In the genomic region with DNA sequence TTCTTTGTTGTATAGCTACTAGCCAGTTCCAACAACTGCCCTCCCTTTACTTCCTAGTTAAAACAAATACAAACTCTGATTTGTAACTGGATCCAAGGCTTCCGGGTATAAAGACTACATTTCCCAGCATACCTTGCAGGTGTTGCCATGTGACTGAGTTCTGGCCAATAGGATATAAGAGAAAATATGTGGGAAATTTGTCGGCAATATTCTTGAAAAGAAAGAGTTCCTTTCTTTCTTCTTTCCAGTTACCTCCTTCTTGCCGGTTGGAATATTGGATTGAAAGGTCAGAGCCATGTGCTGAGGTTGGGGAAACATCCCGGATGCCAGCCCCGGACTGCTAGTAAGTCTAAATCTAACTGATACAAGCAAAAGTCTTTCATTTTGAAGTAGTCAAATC, we compare ENCODE assay signal across 1 cellular context.
TF ChIP-seq lines count a peak whose summit lies in the region.

No MANE protein-coding gene starts in this region.

TF ChIP-seq in K562, 482 proteins besides CTCF, POLR2A, EP300 and RAD21 (continued from another document):
- TF ChIP-seq, protein P1, sequence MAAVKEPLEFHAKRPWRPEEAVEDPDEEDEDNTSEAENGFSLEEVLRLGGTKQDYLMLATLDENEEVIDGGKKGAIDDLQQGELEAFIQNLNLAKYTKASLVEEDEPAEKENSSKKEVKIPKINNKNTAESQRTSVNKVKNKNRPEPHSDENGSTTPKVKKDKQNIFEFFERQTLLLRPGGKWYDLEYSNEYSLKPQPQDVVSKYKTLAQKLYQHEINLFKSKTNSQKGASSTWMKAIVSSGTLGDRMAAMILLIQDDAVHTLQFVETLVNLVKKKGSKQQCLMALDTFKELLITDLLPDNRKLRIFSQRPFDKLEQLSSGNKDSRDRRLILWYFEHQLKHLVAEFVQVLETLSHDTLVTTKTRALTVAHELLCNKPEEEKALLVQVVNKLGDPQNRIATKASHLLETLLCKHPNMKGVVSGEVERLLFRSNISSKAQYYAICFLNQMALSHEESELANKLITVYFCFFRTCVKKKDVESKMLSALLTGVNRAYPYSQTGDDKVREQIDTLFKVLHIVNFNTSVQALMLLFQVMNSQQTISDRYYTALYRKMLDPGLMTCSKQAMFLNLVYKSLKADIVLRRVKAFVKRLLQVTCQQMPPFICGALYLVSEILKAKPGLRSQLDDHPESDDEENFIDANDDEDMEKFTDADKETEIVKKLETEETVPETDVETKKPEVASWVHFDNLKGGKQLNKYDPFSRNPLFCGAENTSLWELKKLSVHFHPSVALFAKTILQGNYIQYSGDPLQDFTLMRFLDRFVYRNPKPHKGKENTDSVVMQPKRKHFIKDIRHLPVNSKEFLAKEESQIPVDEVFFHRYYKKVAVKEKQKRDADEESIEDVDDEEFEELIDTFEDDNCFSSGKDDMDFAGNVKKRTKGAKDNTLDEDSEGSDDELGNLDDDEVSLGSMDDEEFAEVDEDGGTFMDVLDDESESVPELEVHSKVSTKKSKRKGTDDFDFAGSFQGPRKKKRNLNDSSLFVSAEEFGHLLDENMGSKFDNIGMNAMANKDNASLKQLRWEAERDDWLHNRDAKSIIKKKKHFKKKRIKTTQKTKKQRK (IDR thresholded peaks at IDR 0.05; ENCODE audit: borderline replicate concordance, low read depth, low read length), result no peak
- TF ChIP-seq RBM25 (IDR thresholded peaks at IDR 0.05; ENCODE audit: low read depth, low read length, severe bottlenecking) (peak; percentile 93), ZNF143 (CRISPR knock-in tag; IDR thresholded peaks at IDR 0.05) (peak; percentile 91), BDP1 (IDR thresholded peaks at IDR 0.05; ENCODE audit: insufficient read depth, insufficient read length) (no peak), ZFP30 (CRISPR knock-in tag; IDR thresholded peaks at IDR 0.05; ENCODE audit: borderline replicate concordance) (no peak), SIX5 (IDR thresholded peaks at IDR 0.05; ENCODE audit: borderline replicate concordance in 1 of 2, insufficient read depth in 1 of 2, low read depth in 1 of 2, low read length in 2 of 2) (peak; percentile 83 to 94), TAL1 (IDR thresholded peaks at IDR 0.05) (no peak), HDAC2 (IDR thresholded peaks at IDR 0.05) (no peak), RAD51 (IDR thresholded peaks at IDR 0.05; ENCODE audit: borderline replicate concordance, low read depth) (peak; percentile 95), ELF2 (CRISPR knock-in tag; IDR thresholded peaks at IDR 0.05) (peak; percentile 90), CREM (IDR thresholded peaks at IDR 0.05; ENCODE audit: low read depth) (peak; percentile 21; the same call in 1 of the 2 replicates), FOS (IDR thresholded peaks at IDR 0.05; ENCODE audit: extremely low read depth, insufficient read length) (peak; percentile 86), FOXJ3 (CRISPR knock-in tag; IDR thresholded peaks at IDR 0.05) (no peak), ZNF75A (CRISPR knock-in tag; IDR thresholded peaks at IDR 0.05) (peak; percentile 30; the same call in 1 of the 2 replicates), RFX1 (IDR thresholded peaks at IDR 0.05) (peak; percentile 20; the same call in 1 of the 2 replicates), HCFC1 (IDR thresholded peaks at IDR 0.05; ENCODE audit: low read depth, low read length) (peak; percentile 95), ZNF699 (CRISPR knock-in tag; IDR thresholded peaks at IDR 0.05; ENCODE audit: insufficient replicate concordance) (no peak), SRSF3 (IDR thresholded peaks at IDR 0.05; ENCODE audit: insufficient read depth, low read length) (no peak), FOXK1 (CRISPR knock-in tag; IDR thresholded peaks at IDR 0.05; ENCODE audit: borderline replicate concordance) (no peak), RBM15 (IDR thresholded peaks at IDR 0.05; ENCODE audit: insufficient read depth, low read length) (no peak), PCBP2 (IDR thresholded peaks at IDR 0.05; ENCODE audit: low read depth, low read length, poor library complexity, severe bottlenecking) (no peak), NFYB (IDR thresholded peaks at IDR 0.05; ENCODE audit: extremely low read depth, insufficient read length) (peak; percentile 98), TBP (optimal IDR thresholded peaks at IDR 0.05; ENCODE audit: low read depth, low read length) (peak; percentile 26), ELF1 (tag; IDR thresholded peaks at IDR 0.05) (peak; percentile 99), TEAD1 (CRISPR knock-in tag; IDR thresholded peaks at IDR 0.05) (0 out of 4 replicates have a peak, but pooled peaks of 1 of the 2 experiments have one; percentile 25), SNIP1 (IDR thresholded peaks at IDR 0.05; ENCODE audit: low read depth) (no peak), MBD2 (IDR thresholded peaks at IDR 0.05; ENCODE audit: borderline replicate concordance, low read depth) (peak; percentile 78)
- TF ChIP-seq, protein P2, sequence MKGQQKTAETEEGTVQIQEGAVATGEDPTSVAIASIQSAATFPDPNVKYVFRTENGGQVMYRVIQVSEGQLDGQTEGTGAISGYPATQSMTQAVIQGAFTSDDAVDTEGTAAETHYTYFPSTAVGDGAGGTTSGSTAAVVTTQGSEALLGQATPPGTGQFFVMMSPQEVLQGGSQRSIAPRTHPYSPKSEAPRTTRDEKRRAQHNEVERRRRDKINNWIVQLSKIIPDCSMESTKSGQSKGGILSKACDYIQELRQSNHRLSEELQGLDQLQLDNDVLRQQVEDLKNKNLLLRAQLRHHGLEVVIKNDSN (CRISPR knock-in tag; IDR thresholded peaks at IDR 0.05), result peak; percentile 94
- TF ChIP-seq, protein P3, sequence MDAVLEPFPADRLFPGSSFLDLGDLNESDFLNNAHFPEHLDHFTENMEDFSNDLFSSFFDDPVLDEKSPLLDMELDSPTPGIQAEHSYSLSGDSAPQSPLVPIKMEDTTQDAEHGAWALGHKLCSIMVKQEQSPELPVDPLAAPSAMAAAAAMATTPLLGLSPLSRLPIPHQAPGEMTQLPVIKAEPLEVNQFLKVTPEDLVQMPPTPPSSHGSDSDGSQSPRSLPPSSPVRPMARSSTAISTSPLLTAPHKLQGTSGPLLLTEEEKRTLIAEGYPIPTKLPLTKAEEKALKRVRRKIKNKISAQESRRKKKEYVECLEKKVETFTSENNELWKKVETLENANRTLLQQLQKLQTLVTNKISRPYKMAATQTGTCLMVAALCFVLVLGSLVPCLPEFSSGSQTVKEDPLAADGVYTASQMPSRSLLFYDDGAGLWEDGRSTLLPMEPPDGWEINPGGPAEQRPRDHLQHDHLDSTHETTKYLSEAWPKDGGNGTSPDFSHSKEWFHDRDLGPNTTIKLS (IDR thresholded peaks at IDR 0.05; ENCODE audit: borderline replicate concordance, low read depth), result peak; percentile 45; the same call in 1 of the 2 replicates
- TF ChIP-seq, protein P4, sequence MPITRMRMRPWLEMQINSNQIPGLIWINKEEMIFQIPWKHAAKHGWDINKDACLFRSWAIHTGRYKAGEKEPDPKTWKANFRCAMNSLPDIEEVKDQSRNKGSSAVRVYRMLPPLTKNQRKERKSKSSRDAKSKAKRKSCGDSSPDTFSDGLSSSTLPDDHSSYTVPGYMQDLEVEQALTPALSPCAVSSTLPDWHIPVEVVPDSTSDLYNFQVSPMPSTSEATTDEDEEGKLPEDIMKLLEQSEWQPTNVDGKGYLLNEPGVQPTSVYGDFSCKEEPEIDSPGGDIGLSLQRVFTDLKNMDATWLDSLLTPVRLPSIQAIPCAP (CRISPR knock-in tag; IDR thresholded peaks at IDR 0.05; ENCODE audit: borderline replicate concordance), result no peak
- TF ChIP-seq, protein P5, sequence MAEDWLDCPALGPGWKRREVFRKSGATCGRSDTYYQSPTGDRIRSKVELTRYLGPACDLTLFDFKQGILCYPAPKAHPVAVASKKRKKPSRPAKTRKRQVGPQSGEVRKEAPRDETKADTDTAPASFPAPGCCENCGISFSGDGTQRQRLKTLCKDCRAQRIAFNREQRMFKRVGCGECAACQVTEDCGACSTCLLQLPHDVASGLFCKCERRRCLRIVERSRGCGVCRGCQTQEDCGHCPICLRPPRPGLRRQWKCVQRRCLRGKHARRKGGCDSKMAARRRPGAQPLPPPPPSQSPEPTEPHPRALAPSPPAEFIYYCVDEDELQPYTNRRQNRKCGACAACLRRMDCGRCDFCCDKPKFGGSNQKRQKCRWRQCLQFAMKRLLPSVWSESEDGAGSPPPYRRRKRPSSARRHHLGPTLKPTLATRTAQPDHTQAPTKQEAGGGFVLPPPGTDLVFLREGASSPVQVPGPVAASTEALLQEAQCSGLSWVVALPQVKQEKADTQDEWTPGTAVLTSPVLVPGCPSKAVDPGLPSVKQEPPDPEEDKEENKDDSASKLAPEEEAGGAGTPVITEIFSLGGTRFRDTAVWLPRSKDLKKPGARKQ (CRISPR knock-in tag; IDR thresholded peaks at IDR 0.05), result no peak
- TF ChIP-seq, protein P6, sequence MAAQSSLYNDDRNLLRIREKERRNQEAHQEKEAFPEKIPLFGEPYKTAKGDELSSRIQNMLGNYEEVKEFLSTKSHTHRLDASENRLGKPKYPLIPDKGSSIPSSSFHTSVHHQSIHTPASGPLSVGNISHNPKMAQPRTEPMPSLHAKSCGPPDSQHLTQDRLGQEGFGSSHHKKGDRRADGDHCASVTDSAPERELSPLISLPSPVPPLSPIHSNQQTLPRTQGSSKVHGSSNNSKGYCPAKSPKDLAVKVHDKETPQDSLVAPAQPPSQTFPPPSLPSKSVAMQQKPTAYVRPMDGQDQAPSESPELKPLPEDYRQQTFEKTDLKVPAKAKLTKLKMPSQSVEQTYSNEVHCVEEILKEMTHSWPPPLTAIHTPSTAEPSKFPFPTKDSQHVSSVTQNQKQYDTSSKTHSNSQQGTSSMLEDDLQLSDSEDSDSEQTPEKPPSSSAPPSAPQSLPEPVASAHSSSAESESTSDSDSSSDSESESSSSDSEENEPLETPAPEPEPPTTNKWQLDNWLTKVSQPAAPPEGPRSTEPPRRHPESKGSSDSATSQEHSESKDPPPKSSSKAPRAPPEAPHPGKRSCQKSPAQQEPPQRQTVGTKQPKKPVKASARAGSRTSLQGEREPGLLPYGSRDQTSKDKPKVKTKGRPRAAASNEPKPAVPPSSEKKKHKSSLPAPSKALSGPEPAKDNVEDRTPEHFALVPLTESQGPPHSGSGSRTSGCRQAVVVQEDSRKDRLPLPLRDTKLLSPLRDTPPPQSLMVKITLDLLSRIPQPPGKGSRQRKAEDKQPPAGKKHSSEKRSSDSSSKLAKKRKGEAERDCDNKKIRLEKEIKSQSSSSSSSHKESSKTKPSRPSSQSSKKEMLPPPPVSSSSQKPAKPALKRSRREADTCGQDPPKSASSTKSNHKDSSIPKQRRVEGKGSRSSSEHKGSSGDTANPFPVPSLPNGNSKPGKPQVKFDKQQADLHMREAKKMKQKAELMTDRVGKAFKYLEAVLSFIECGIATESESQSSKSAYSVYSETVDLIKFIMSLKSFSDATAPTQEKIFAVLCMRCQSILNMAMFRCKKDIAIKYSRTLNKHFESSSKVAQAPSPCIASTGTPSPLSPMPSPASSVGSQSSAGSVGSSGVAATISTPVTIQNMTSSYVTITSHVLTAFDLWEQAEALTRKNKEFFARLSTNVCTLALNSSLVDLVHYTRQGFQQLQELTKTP (IDR thresholded peaks at IDR 0.05; ENCODE audit: low read depth in 1 of 2, partially characterized antibody in 2 of 2), result peak in 1 of 2 experiments; percentile 84
- TF ChIP-seq, protein P7, sequence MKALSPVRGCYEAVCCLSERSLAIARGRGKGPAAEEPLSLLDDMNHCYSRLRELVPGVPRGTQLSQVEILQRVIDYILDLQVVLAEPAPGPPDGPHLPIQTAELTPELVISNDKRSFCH (CRISPR knock-in tag; IDR thresholded peaks at IDR 0.05), result no peak
- TF ChIP-seq, protein P7 (tag; IDR thresholded peaks at IDR 0.05), result no peak
- TF ChIP-seq, protein P8, sequence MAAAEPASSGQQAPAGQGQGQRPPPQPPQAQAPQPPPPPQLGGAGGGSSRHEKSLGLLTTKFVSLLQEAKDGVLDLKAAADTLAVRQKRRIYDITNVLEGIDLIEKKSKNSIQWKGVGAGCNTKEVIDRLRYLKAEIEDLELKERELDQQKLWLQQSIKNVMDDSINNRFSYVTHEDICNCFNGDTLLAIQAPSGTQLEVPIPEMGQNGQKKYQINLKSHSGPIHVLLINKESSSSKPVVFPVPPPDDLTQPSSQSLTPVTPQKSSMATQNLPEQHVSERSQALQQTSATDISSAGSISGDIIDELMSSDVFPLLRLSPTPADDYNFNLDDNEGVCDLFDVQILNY (CRISPR knock-in tag; IDR thresholded peaks at IDR 0.05), result no peak
- TF ChIP-seq, protein P9, sequence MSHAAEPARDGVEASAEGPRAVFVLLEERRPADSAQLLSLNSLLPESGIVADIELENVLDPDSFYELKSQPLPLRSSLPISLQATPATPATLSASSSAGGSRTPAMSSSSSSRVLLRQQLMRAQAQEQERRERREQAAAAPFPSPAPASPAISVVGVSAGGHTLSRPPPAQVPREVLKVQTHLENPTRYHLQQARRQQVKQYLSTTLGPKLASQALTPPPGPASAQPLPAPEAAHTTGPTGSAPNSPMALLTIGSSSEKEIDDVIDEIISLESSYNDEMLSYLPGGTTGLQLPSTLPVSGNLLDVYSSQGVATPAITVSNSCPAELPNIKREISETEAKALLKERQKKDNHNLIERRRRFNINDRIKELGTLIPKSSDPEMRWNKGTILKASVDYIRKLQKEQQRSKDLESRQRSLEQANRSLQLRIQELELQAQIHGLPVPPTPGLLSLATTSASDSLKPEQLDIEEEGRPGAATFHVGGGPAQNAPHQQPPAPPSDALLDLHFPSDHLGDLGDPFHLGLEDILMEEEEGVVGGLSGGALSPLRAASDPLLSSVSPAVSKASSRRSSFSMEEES (CRISPR knock-in tag; IDR thresholded peaks at IDR 0.05), result no peak
- TF ChIP-seq, protein P10, sequence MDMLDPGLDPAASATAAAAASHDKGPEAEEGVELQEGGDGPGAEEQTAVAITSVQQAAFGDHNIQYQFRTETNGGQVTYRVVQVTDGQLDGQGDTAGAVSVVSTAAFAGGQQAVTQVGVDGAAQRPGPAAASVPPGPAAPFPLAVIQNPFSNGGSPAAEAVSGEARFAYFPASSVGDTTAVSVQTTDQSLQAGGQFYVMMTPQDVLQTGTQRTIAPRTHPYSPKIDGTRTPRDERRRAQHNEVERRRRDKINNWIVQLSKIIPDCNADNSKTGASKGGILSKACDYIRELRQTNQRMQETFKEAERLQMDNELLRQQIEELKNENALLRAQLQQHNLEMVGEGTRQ (CRISPR knock-in tag; IDR thresholded peaks at IDR 0.05), result peak; percentile 97
